19 cellular contexts compared by ENCODE assay signal in the genomic region with DNA sequence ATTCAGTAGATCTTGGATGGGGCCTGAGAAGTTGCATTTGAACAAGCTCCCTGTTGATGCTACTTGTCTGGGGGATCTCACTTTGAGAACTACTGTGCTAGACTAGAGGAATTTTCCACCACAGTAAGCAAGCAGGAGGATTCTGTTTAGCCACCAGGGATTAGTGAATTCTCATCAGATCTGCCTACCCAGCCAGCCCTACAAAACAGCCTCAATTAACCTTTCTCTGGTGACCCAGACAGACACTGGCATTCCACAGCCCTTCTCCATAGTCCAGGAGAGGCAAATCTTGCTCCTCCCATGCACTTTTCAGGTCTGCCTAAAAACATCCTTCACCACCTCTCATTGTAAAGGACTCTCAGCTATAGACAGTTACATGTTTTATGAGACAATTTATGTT. TPM values are rescaled to one million over a fixed set of nuclear protein-coding genes. Genes with fewer than 3 reads are reported as not detected.
A peak's percentile ranks its signal among the peaks of the same experiment; 100 is the strongest.
DNase-seq lines count a peak whose midpoint lies in the region; ATAC-seq and TF ChIP-seq lines count a peak whose summit lies in the region.
"Had no signal": no experiment of that assay in that cellular context is flagged by ENCODE, and none has a peak within 500 bp of the region (broad histone marks: within the 10 kb centered on the region; RNA-seq: fewer than 3 reads in every experiment).

No MANE protein-coding gene starts in this region.

- H3K36me3 ChIP-seq in left ventricle myocardium inferior = no peaks in the 10 kb centered on the region
- no peaks in the 10 kb centered on the region for H3K36me3 ChIP-seq in neuronal stem cell (replicated peaks in 1 of 2; ENCODE audit: control insufficient read depth in 2 of 2, insufficient read depth in 2 of 2, low read length in 2 of 2)

- no peak for TF ChIP-seq CTCF in left ventricle myocardium inferior (IDR thresholded peaks at IDR 0.05; ENCODE audit: borderline replicate concordance)

- no peak overlapping the region for H3K4me2 ChIP-seq in neuronal stem cell (ENCODE audit: insufficient read depth, low read length, poor library complexity, severe bottlenecking)

- no peak overlapping the region for H2AK5ac ChIP-seq in neuronal stem cell (ENCODE audit: low read depth, low read length)

- H2BK120ac ChIP-seq in neuronal stem cell (ENCODE audit: low read depth, low read length) = no peak overlapping the region

- no peaks in the 10 kb centered on the region for H3K27me3 ChIP-seq in left ventricle myocardium inferior (ENCODE audit: low read depth)
- H3K27me3 ChIP-seq in neuronal stem cell (ENCODE audit: control insufficient read depth in 3 of 3, insufficient read depth in 3 of 3, low read depth in 1 of 3, low read length in 3 of 3) = no peaks in the 10 kb centered on the region

- H3K79me1 ChIP-seq in neuronal stem cell (ENCODE audit: low read depth, low read length) = no peaks in the 10 kb centered on the region

- no peak overlapping the region for H2BK12ac ChIP-seq in neuronal stem cell (ENCODE audit: low read length)

- no peak overlapping the region for H2AFZ ChIP-seq in neuronal stem cell (ENCODE audit: low read length)

- H3K27ac ChIP-seq in left ventricle myocardium inferior (replicated peaks) = peak overlapping the region; percentile 82
- peak overlapping the region; percentile 5 for H3K27ac ChIP-seq in neuronal stem cell (replicated peaks; ENCODE audit: low read length)
- H3K27ac ChIP-seq: C4-2B, SK-N-MC had no signal

- H3K9me3 ChIP-seq in left ventricle myocardium inferior (replicated peaks) (no peaks in the 10 kb centered on the region), neuronal stem cell (replicated peaks in 1 of 2; ENCODE audit: control insufficient read depth in 2 of 2, insufficient read depth in 1 of 2, low read depth in 1 of 2, low read length in 2 of 2) (peaks cover 0 to 4% of the 10 kb centered on the region in 2 donors)

- intact Hi-C loops in left ventricle myocardium inferior (cut with micrococcal nuclease) = no loop called here
- intact Hi-C loops in left ventricle myocardium superior (cut with micrococcal nuclease) = no loop called here

- H3K18ac ChIP-seq in neuronal stem cell (ENCODE audit: low read length) = no peak overlapping the region

- H3K4ac ChIP-seq in neuronal stem cell (ENCODE audit: low read length) = no peak overlapping the region

- no peak overlapping the region for H4K91ac ChIP-seq in neuronal stem cell (ENCODE audit: low read depth, low read length, poor library complexity)

- no peak overlapping the region for H3K14ac ChIP-seq in neuronal stem cell (ENCODE audit: low read length)

- no peak overlapping the region for H3K9ac ChIP-seq in neuronal stem cell (ENCODE audit: low read depth, low read length, poor library complexity)

- H2BK15ac ChIP-seq in neuronal stem cell (ENCODE audit: low read length) = no peak overlapping the region

- DNase-seq in left ventricle myocardium inferior (no peak), left ventricle myocardium superior (no peak), islet precursor cell (peak; percentile 83), neuronal stem cell (ENCODE audit: low spot score) (peak; percentile 65), OCI-M1 (lab: John Stamatoyannopoulos, UW) (no peak)
- no peak for DNase-seq in stimulated activated CD4-positive, alpha-beta T cell treated with anti-CD3 and anti-CD28 coated beads, Interleukin-4, amount 100 ng/mL, for 4 hours
- DNase-seq: Calu3; CD8-positive, alpha-beta memory T cell; DMS153; H7; Kasumi-1; NCI-H1694; NCI-H2081; NCI-H2171; NCI-H524 treated with DMSO at 0.1 percent for 48 hours; SHP77 treated with DMSO at 0.1 percent for 48 hours had no signal

- H3K4me1 ChIP-seq in left ventricle myocardium inferior (peaks cover 49% of the 10 kb centered on the region), neuronal stem cell (ENCODE audit: control insufficient read depth in 2 of 2, insufficient read depth in 1 of 2, low read depth in 1 of 2, low read length in 2 of 2) (peaks cover 0 to 3% of the 10 kb centered on the region in 2 donors)

- H2BK5ac ChIP-seq in neuronal stem cell (ENCODE audit: low read length) = no peak overlapping the region

- no peak overlapping the region for H3K23ac ChIP-seq in neuronal stem cell (ENCODE audit: low read depth, low read length, poor library complexity)

- H3K4me3 ChIP-seq in left ventricle myocardium inferior (no peak overlapping the region), neuronal stem cell (ENCODE audit: low read length in 2 of 2) (no peak overlapping the region)
- H3K4me3 ChIP-seq: SK-N-MC had no signal

- no peak overlapping the region for H4K8ac ChIP-seq in neuronal stem cell (ENCODE audit: low read depth, low read length)

- ATAC-seq in left ventricle myocardium superior = no peak
- ATAC-seq in HG02884 (IDR thresholded peaks at IDR 0.05; ENCODE audit: unreplicated experiment) = no peak

RNA-seq across cellular contexts. Expression of a gene that starts 16.7 kb away (rescaled TPM):
- total RNA-seq in left ventricle myocardium inferior (0.22 TPM), left ventricle myocardium superior (0.07 TPM)
- 0.03 TPM for polyA plus RNA-seq in neuronal stem cell (2013, experiment 1 of 2)
- 0.06 TPM for polyA plus RNA-seq in neuronal stem cell (2013, experiment 2 of 2)
- polyA plus RNA-seq: CD8-positive, alpha-beta memory T cell had no signal

Comparison
In these comparisons a context has a peak if more than half of its experiments do, and no peak if none do; other contexts are left out.
1. DNase-seq: peak in islet precursor cell (single experiment) and neuronal stem cell (single experiment); none in left ventricle myocardium inferior (single experiment), left ventricle myocardium superior (single experiment), stimulated activated CD4-positive, alpha-beta T cell treated with anti-CD3 and anti-CD28 coated beads, Interleukin-4, amount 100 ng/mL, for 4 hours (0 of 2) and OCI-M1 (single experiment).